In genomic region chr2:159856760-159857159, GRCh38 we compare ENCODE assay signal across 19 cellular contexts. TPM values are rescaled to one million over a fixed set of nuclear protein-coding genes. Genes with fewer than 3 reads are reported as not detected.
A peak's percentile ranks its signal among the peaks of the same experiment; 100 is the strongest.
DNase-seq lines count a peak whose midpoint lies in the region; ATAC-seq and TF ChIP-seq lines count a peak whose summit lies in the region.
"Had no signal": no experiment of that assay in that cellular context is flagged by ENCODE, and none has a peak within 500 bp of the region (broad histone marks: within the 10 kb centered on the region; RNA-seq: fewer than 3 reads in every experiment).

No MANE protein-coding gene starts in this region.

- H3K27me3 Mint-ChIP-seq in WTC11 (ENCODE audit: low read depth), result no peaks in the 10 kb centered on the region
- H3K27me3 Mint-ChIP-seq: CD4-positive, CD25-positive, alpha-beta regulatory T cell; CD8-positive, alpha-beta memory T cell had no signal

- H3K4me1 Mint-ChIP-seq in WTC11, result peaks cover 14% of the 10 kb centered on the region
- H3K4me1 Mint-ChIP-seq: CD8-positive, alpha-beta memory T cell had no signal

- H3K9me3 Mint-ChIP-seq in WTC11, result no peaks in the 10 kb centered on the region
- H3K9me3 Mint-ChIP-seq: CD4-positive, CD25-positive, alpha-beta regulatory T cell; CD8-positive, alpha-beta memory T cell had no signal

- H3K36me3 Mint-ChIP-seq in WTC11, result no peaks in the 10 kb centered on the region

- POLR2A ChIA-PET in WTC11 (lab: Charles Lee), result interaction anchor here (0.6 kb wide), 1 partner anchor 15 kb away, joined by 3 read pairs; no protein-coding TSS in a partner anchor

- intact Hi-C loops in heart right ventricle (cut with DNase I), result no loop called here

- 41 to 53% methylated on average over 2 of the region's 2 CpGs for whole genome bisulfite sequencing in heart right ventricle, 2 donors

- H3K4me3 ChIP-seq in HAP-1 (no peak overlapping the region), heart right ventricle (no peak overlapping the region)
- H3K4me3 ChIP-seq: K562 had no signal

- no peak overlapping the region for H3K4me3 Mint-ChIP-seq in WTC11
- H3K4me3 Mint-ChIP-seq: CD4-positive, CD25-positive, alpha-beta regulatory T cell; CD8-positive, alpha-beta memory T cell had no signal

- ATAC-seq in WTC11 (peak; percentile 98), HG03378 (IDR thresholded peaks at IDR 0.05; ENCODE audit: unreplicated experiment) (no peak), heart right ventricle (no peak)
- ATAC-seq: K562 had no signal

- H3K36me3 ChIP-seq in HAP-1 (replicated peaks), result no peaks in the 10 kb centered on the region
- peaks cover 0 to 20% (median 0%) of the 10 kb centered on the region in 9 donors for H3K36me3 ChIP-seq in heart right ventricle
- H3K36me3 ChIP-seq: BE2C had no signal

- no peaks in the 10 kb centered on the region for H3K27me3 ChIP-seq in HAP-1 (ENCODE audit: low read depth)
- no peaks in the 10 kb centered on the region for H3K27me3 ChIP-seq in heart right ventricle
- H3K27me3 ChIP-seq: BE2C had no signal

- CTCF ChIA-PET in WTC11 (lab: Charles Lee), result interaction anchor here (0.9 kb wide), 1 partner anchor 64 kb away, joined by 3 read pairs; no protein-coding TSS in a partner anchor

- H3K27ac Mint-ChIP-seq in WTC11, result no peak overlapping the region
- H3K27ac Mint-ChIP-seq: CD4-positive, CD25-positive, alpha-beta regulatory T cell had no signal

- H3K9me3 ChIP-seq in HAP-1 (no peaks in the 10 kb centered on the region), heart right ventricle (no peaks in the 10 kb centered on the region)
- H3K9me3 ChIP-seq: BE2C had no signal

- H3K4me1 ChIP-seq in HAP-1 (peaks cover 20% of the 10 kb centered on the region), heart right ventricle (peaks cover 0 to 16% (median 0%) of the 10 kb centered on the region in 9 donors)
- H3K4me1 ChIP-seq: BE2C had no signal

- peak; percentile 29 to 36 for DNase-seq in HAP-1 (ENCODE audit: low spot score in 2 of 2)
- DNase-seq in WTC11 (ENCODE audit: low spot score), result no peak
- DNase-seq in iPS-NIHi7 (ENCODE audit: extremely low spot score), result peak; percentile 18
- DNase-seq in inferior parietal cortex (ENCODE audit: extremely low spot score), result no peak
- DNase-seq in DMS79 (lab: John Stamatoyannopoulos, UW), result no peak
- DNase-seq in heart right ventricle, result no peak
- DNase-seq: ACHN; BE2C; C1 segment of cervical spinal cord; CD4-positive, CD25-positive, alpha-beta regulatory T cell; CD8-positive, alpha-beta memory T cell; COR-L47; DMS 273 treated with DMSO at 0.1 percent for 48 hours; DMS53; GOT3; HCEC 1CT; IMR-90 had no signal

- TF ChIP-seq CTCF in WTC11 (IDR thresholded peaks at IDR 0.05) (no peak), heart right ventricle (IDR thresholded peaks at IDR 0.05) (no peak)

- in situ Hi-C loops in HAP-1 (cut with MboI; ENCODE audit: low sequenced_read_pairs), result no loop called here

- no peak overlapping the region for H3K27ac ChIP-seq in heart right ventricle

TF ChIP-seq in WTC11, 78 proteins besides CTCF, POLR2A, EP300 and RAD21:
- no peak for TF ChIP-seq OVOL2 (CRISPR knock-in tag; IDR thresholded peaks at IDR 0.05; ENCODE audit: borderline replicate concordance)
- TF ChIP-seq MLX (CRISPR knock-in tag; IDR thresholded peaks at IDR 0.05), result no peak
- no peak for TF ChIP-seq CREM (CRISPR knock-in tag; IDR thresholded peaks at IDR 0.05)
- no peak for TF ChIP-seq NR3C1 (CRISPR knock-in tag; conservative IDR thresholded peaks at IDR 0.05; ENCODE audit: low read depth)
- TF ChIP-seq CDX4 (CRISPR knock-in tag; IDR thresholded peaks at IDR 0.05; ENCODE audit: borderline replicate concordance), result no peak
- no peak for TF ChIP-seq NFATC4 (CRISPR knock-in tag; IDR thresholded peaks at IDR 0.05)
- no peak for TF ChIP-seq ATF6 (CRISPR knock-in tag; IDR thresholded peaks at IDR 0.05)
- TF ChIP-seq NR2C2 (CRISPR knock-in tag; IDR thresholded peaks at IDR 0.05), result no peak
- TF ChIP-seq ZNF416 (CRISPR knock-in tag; IDR thresholded peaks at IDR 0.05), result no peak
- no peak for TF ChIP-seq HMGA2 (CRISPR knock-in tag; IDR thresholded peaks at IDR 0.05)
- TF ChIP-seq ZNF425 (CRISPR knock-in tag; conservative IDR thresholded peaks at IDR 0.05), result no peak
- no peak for TF ChIP-seq RELA (CRISPR knock-in tag; IDR thresholded peaks at IDR 0.05; ENCODE audit: borderline replicate concordance)

RNA-seq across cellular contexts. Expression of gene LY75, which starts 47.8 kb away (rescaled TPM):
- 1.9 to 3.3 TPM (median 2.6 TPM) in 3 replicates for total RNA-seq in WTC11 (2021)
- 1 to 10 TPM in 2 of 10 donors, under 1 TPM in 8; 0.15 to 3.4 (median 0.64) TPM for total RNA-seq in heart right ventricle
- under 1 TPM; 0.44 to 0.49 TPM for polyA plus RNA-seq in heart right ventricle
- total RNA-seq: IMR-90 had no signal
- polyA plus RNA-seq: IMR-90 had no signal

RNA-seq across cellular contexts. Expression of gene CD302, which starts 58.8 kb away (rescaled TPM):
- 1.4 to 2.5 TPM (median 1.8 TPM) in 3 replicates for total RNA-seq in WTC11 (2021)
- 10 to 100 TPM in 6 of 10 donors, 1 to 10 TPM in 4; 8.2 to 25.2 (median 12.9) TPM for total RNA-seq in heart right ventricle
- polyA plus RNA-seq in heart right ventricle, result 10 to 100 TPM in 1 of 2 donors, 1 to 10 TPM in 1; 5.8 to 14.0 TPM

Comparison
In these comparisons a context has a peak if more than half of its experiments do, and no peak if none do; other contexts are left out.
1. DNase-seq: peak in HAP-1 (2 of 2) and iPS-NIHi7 (single experiment); none in WTC11 (single experiment), inferior parietal cortex (single experiment), DMS79 (single experiment) and heart right ventricle (0 of 2).